22 cellular contexts compared by ENCODE assay signal in the genomic region with DNA sequence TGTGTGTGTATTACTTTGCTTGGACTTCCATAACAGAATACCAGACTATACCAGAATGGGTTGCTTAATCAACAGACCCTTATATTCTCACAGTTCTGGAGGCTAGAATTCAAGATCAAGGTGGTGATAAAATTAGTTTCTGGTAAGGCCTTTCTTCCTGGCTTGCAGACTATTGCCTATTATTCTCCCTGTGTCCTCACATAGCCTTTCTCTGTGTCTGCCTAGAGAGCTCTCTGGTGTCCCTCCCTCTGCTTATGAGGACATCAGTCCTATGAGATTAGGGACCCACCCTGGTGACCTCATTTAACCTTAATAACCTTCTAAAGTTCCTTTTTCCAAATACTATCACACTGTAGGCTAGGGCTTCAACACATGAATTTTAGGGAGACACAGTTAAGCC.
DNase-seq lines count a peak whose midpoint lies in the region; ATAC-seq and TF ChIP-seq lines count a peak whose summit lies in the region.
"Had no signal": no experiment of that assay in that cellular context is flagged by ENCODE, and none has a peak within 500 bp of the region (broad histone marks: within the 10 kb centered on the region; RNA-seq: fewer than 3 reads in every experiment).

No MANE protein-coding gene starts in this region.

- POLR2A ChIA-PET in activated CD8-positive, alpha-beta T cell treated with anti-CD3 and anti-CD28 coated beads for 36 hours (lab: Charles Lee): no interaction called here

- no peaks in the 10 kb centered on the region for H3K9me3 Mint-ChIP-seq in type B pancreatic cell
- H3K9me3 Mint-ChIP-seq in activated CD8-positive, alpha-beta T cell treated with anti-CD3 and anti-CD28 coated beads for 36 hours: no peaks in the 10 kb centered on the region
- H3K9me3 Mint-ChIP-seq: mesothelial cell of epicardium had no signal

- no peaks in the 10 kb centered on the region for H3K4me1 Mint-ChIP-seq in type B pancreatic cell (ENCODE audit: unreplicated experiment)
- H3K4me1 Mint-ChIP-seq in activated CD8-positive, alpha-beta T cell treated with anti-CD3 and anti-CD28 coated beads for 36 hours (ENCODE audit: low read depth): no peaks in the 10 kb centered on the region
- H3K4me1 Mint-ChIP-seq: CD4-positive, CD25-positive, alpha-beta regulatory T cell; mesothelial cell of epicardium; neural crest cell had no signal

- H3K36me3 ChIP-seq in right atrium auricular region (no peaks in the 10 kb centered on the region), SJCRH30 (no peaks in the 10 kb centered on the region), heart right ventricle (no peaks in the 10 kb centered on the region)
- H3K36me3 ChIP-seq: transverse colon had no signal

- CTCF ChIA-PET in activated CD8-positive, alpha-beta T cell treated with anti-CD3 and anti-CD28 coated beads for 36 hours (lab: Charles Lee): no interaction called here

- peak overlapping the region; percentile 44 for H3K27ac Mint-ChIP-seq in type B pancreatic cell
- no peak overlapping the region for H3K27ac Mint-ChIP-seq in activated CD8-positive, alpha-beta T cell treated with anti-CD3 and anti-CD28 coated beads for 36 hours
- H3K27ac Mint-ChIP-seq: CD4-positive, CD25-positive, alpha-beta regulatory T cell; effector memory CD8-positive, alpha-beta T cell; mesothelial cell of epicardium had no signal

- H3K27me3 ChIP-seq in right atrium auricular region (no peaks in the 10 kb centered on the region), SJCRH30 (no peaks in the 10 kb centered on the region), heart right ventricle (no peaks in the 10 kb centered on the region)
- H3K27me3 ChIP-seq: transverse colon had no signal

- no peak overlapping the region for H3K4me3 Mint-ChIP-seq in type B pancreatic cell
- H3K4me3 Mint-ChIP-seq in activated CD8-positive, alpha-beta T cell treated with anti-CD3 and anti-CD28 coated beads for 36 hours: no peak overlapping the region
- H3K4me3 Mint-ChIP-seq: CD4-positive, CD25-positive, alpha-beta regulatory T cell; effector memory CD8-positive, alpha-beta T cell; mesothelial cell of epicardium; neural crest cell had no signal

- H3K27ac ChIP-seq in right atrium auricular region: no peak overlapping the region
- peak overlapping the region; percentile 88 for H3K27ac ChIP-seq in SJCRH30
- no peak overlapping the region for H3K27ac ChIP-seq in heart right ventricle
- H3K27ac ChIP-seq: A549, transverse colon had no signal

- no peak for DNase-seq in Right ventricle myocardium superior
- no peak for DNase-seq in right atrium auricular region (ENCODE audit: low spot score)
- peak; percentile 46 to 82 for DNase-seq in SJCRH30
- DNase-seq in heart right ventricle: no peak
- no peak for DNase-seq in type B pancreatic cell (ENCODE audit: extremely low spot score, unreplicated experiment)
- DNase-seq in activated CD8-positive, alpha-beta T cell treated with anti-CD3 and anti-CD28 coated beads for 36 hours: no peak
- DNase-seq in NCI-H1048 (lab: John Stamatoyannopoulos, UW): no peak
- DNase-seq: activated gamma-delta T cell treated with Interleukin-2 at 50 U/mL for 16 hours; aorta; CD4-positive, CD25-positive, alpha-beta regulatory T cell; effector memory CD8-positive, alpha-beta T cell; hippocampal formation; kidney; NCI-H1930; SHP77 treated with DMSO at 0.1 percent for 48 hours; stimulated activated naive CD4-positive, alpha-beta T cell treated with Interleukin-2 at 50 U/mL for 16 hours; T1000; transverse colon had no signal

- intact Hi-C loops in Right ventricle myocardium superior (cut with DNase I) (no loop called here), heart right ventricle (cut with DNase I) (no loop called here)
- intact Hi-C loops in activated CD8-positive, alpha-beta T cell treated with anti-CD3 and anti-CD28 coated beads for 36 hours (cut with micrococcal nuclease): no loop called here

- peaks cover 10% of the 10 kb centered on the region for H3K36me3 Mint-ChIP-seq in type B pancreatic cell
- no peaks in the 10 kb centered on the region for H3K36me3 Mint-ChIP-seq in activated CD8-positive, alpha-beta T cell treated with anti-CD3 and anti-CD28 coated beads for 36 hours (ENCODE audit: low read depth)
- H3K36me3 Mint-ChIP-seq: CD4-positive, CD25-positive, alpha-beta regulatory T cell had no signal

- H3K27me3 Mint-ChIP-seq in type B pancreatic cell: no peaks in the 10 kb centered on the region
- no peaks in the 10 kb centered on the region for H3K27me3 Mint-ChIP-seq in activated CD8-positive, alpha-beta T cell treated with anti-CD3 and anti-CD28 coated beads for 36 hours
- H3K27me3 Mint-ChIP-seq: effector memory CD8-positive, alpha-beta T cell had no signal

- ATAC-seq in Right ventricle myocardium superior (ENCODE audit: poor library complexity) (peak; percentile 88), heart right ventricle (peak; percentile 59 to 89 (median 82)), GM18517 (IDR thresholded peaks at IDR 0.05; ENCODE audit: unreplicated experiment) (no peak)
- no peak for ATAC-seq in activated CD8-positive, alpha-beta T cell treated with anti-CD3 and anti-CD28 coated beads for 36 hours
- ATAC-seq: A549; effector memory CD8-positive, alpha-beta T cell had no signal

- H3K4me1 ChIP-seq in right atrium auricular region: peaks cover 0 to 7% of the 10 kb centered on the region in 2 donors
- peaks cover 33% of the 10 kb centered on the region for H3K4me1 ChIP-seq in SJCRH30
- H3K4me1 ChIP-seq in heart right ventricle: peaks cover 3 to 22% (median 15%) of the 10 kb centered on the region in 9 donors
- H3K4me1 ChIP-seq: A549 had no signal

- H3K4me3 ChIP-seq in right atrium auricular region (no peak overlapping the region), SJCRH30 (no peak overlapping the region), heart right ventricle (no peak overlapping the region)
- H3K4me3 ChIP-seq: A549, transverse colon had no signal

- no peak for TF ChIP-seq CTCF in right atrium auricular region (IDR thresholded peaks at IDR 0.05)
- TF ChIP-seq CTCF in heart right ventricle (IDR thresholded peaks at IDR 0.05): no peak
- TF ChIP-seq CTCF in type B pancreatic cell (conservative IDR thresholded peaks at IDR 0.05): no peak
- no peak for TF ChIP-seq CTCF in activated CD8-positive, alpha-beta T cell treated with anti-CD3 and anti-CD28 coated beads for 36 hours (IDR thresholded peaks at IDR 0.05)

- H3K9me3 ChIP-seq in right atrium auricular region (no peaks in the 10 kb centered on the region), SJCRH30 (replicated peaks) (no peaks in the 10 kb centered on the region), heart right ventricle (peaks cover 0 to under 1% (median 0%) of the 10 kb centered on the region in 11 donors)
- H3K9me3 ChIP-seq: A549, transverse colon had no signal

Comparison
In these comparisons a context has a peak if more than half of its experiments do, and no peak if none do; other contexts are left out.
1. ATAC-seq: peak in Right ventricle myocardium superior (single experiment) and heart right ventricle (8 of 8); none in GM18517 (single experiment) and activated CD8-positive, alpha-beta T cell treated with anti-CD3 and anti-CD28 coated beads for 36 hours (single experiment).
2. DNase-seq: peak in SJCRH30 (2 of 2); none in Right ventricle myocardium superior (single experiment), right atrium auricular region (single experiment), heart right ventricle (0 of 2), type B pancreatic cell (single experiment), activated CD8-positive, alpha-beta T cell treated with anti-CD3 and anti-CD28 coated beads for 36 hours (single experiment) and NCI-H1048 (single experiment).